Comparison of ENCODE assay signal across 8 cellular contexts in genomic region chr11:132126973-132127900, GRCh38.
DNase-seq lines count a peak whose midpoint lies in the region; ATAC-seq and TF ChIP-seq lines count a peak whose summit lies in the region.

No MANE protein-coding gene starts in this region.

- H3K27ac Mint-ChIP-seq in CD4-positive, alpha-beta T cell = no peak overlapping the region

- peaks cover 5% of the 10 kb centered on the region for H3K4me1 Mint-ChIP-seq in CD4-positive, alpha-beta T cell (ENCODE audit: low read depth)

- TF ChIP-seq CTCF in AG04449 (IDR thresholded peaks at IDR 0.05; ENCODE audit: insufficient read depth, low read length, missing control alignments) (peak; percentile 78), fibroblast of mammary gland (conservative IDR thresholded peaks at IDR 0.05; ENCODE audit: control insufficient read depth, insufficient read depth, low read depth, low read length) (peak; percentile 88), neural cell (IDR thresholded peaks at IDR 0.05; ENCODE audit: poor library complexity, severe bottlenecking) (peak; percentile 79)
- TF ChIP-seq CTCF in CD4-positive, alpha-beta T cell (IDR thresholded peaks at IDR 0.05) = no peak

- peak; percentile 68 for DNase-seq in AG04449 (ENCODE audit: low read depth, low spot score)
- peak; percentile 64 for DNase-seq in HPDE6-E6E7 (ENCODE audit: extremely low spot score)
- peak; percentile 30 for DNase-seq in RPMI8226
- peak; percentile 90 for DNase-seq in fibroblast of mammary gland (ENCODE audit: low read depth)
- DNase-seq in NCI-H526 treated with DMSO at 0.1 percent for 48 hours (lab: John Stamatoyannopoulos, UW) = no peak
- no peak for DNase-seq in CD4-positive, alpha-beta T cell

- intact Hi-C loops in CD4-positive, alpha-beta T cell (cut with DNase I, micrococcal nuclease) = no loop called here

- H2AFZ ChIP-seq in neural cell (ENCODE audit: low read depth, low read length) = no peak overlapping the region

- H3K36me3 Mint-ChIP-seq in CD4-positive, alpha-beta T cell (ENCODE audit: low read depth) = no peaks in the 10 kb centered on the region

- H3K27me3 ChIP-seq in neural cell (ENCODE audit: insufficient read depth, low read depth, low read length) = no peaks in the 10 kb centered on the region
- H3K27me3 ChIP-seq in CD4-positive, alpha-beta T cell (ENCODE audit: control insufficient read depth, insufficient read depth, low read length) = no peaks in the 10 kb centered on the region

- no peaks in the 10 kb centered on the region for H3K9me3 Mint-ChIP-seq in CD4-positive, alpha-beta T cell

- no peak overlapping the region for H3K27ac ChIP-seq in neural cell (ENCODE audit: low read length)
- no peak overlapping the region for H3K27ac ChIP-seq in CD4-positive, alpha-beta T cell (ENCODE audit: low read depth, low read length)

- no peak for ATAC-seq in GM19035 (IDR thresholded peaks at IDR 0.05; ENCODE audit: unreplicated experiment)
- no peak for ATAC-seq in CD4-positive, alpha-beta T cell (ENCODE audit: poor library complexity)

- H3K36me3 ChIP-seq in neural cell (ENCODE audit: insufficient read depth, low read length) = no peaks in the 10 kb centered on the region

- H3K9ac ChIP-seq in neural cell (ENCODE audit: low read length) = no peak overlapping the region

- CTCF ChIA-PET in AG04449 (lab: Yijun Ruan, JAX) = interaction anchor here (0.5 to 8.8 kb wide), 86 partner anchors 10 to 937 kb away, joined by 3 to 127 read pairs (median 5); no protein-coding TSS in a partner anchor
- CTCF ChIA-PET in CD4-positive, alpha-beta T cell (lab: Charles Lee) = no interaction called here

- POLR2A ChIA-PET in AG04449 (lab: Yijun Ruan, JAX) = interaction anchor here (0.5 to 2.2 kb wide), 10 partner anchors 15 to 434 kb away, joined by 3 to 16 read pairs (median 6); no protein-coding TSS in a partner anchor
- POLR2A ChIA-PET in CD4-positive, alpha-beta T cell (lab: Charles Lee) = no interaction called here

- H3K9me3 ChIP-seq in neural cell (ENCODE audit: low read length) = no peaks in the 10 kb centered on the region
- H3K9me3 ChIP-seq in CD4-positive, alpha-beta T cell (ENCODE audit: control insufficient read depth, low read length) = no peaks in the 10 kb centered on the region

- H4K20me1 ChIP-seq in neural cell (ENCODE audit: insufficient read depth) = no peaks in the 10 kb centered on the region

- H3K9me2 ChIP-seq in neural cell (ENCODE audit: insufficient read depth, low read length) = no peaks in the 10 kb centered on the region

- H3K4me2 ChIP-seq in neural cell (ENCODE audit: low read length) = no peak overlapping the region

- no peaks in the 10 kb centered on the region for H3K79me2 ChIP-seq in neural cell (replicated peaks; ENCODE audit: insufficient read depth, low read length)

- H3K4me3 ChIP-seq in AG04449 (ENCODE audit: low read depth, low read length) = no peak overlapping the region
- peak overlapping the region; percentile 38 for H3K4me3 ChIP-seq in fibroblast of mammary gland (ENCODE audit: control insufficient read depth, low read depth, low read length)
- H3K4me3 ChIP-seq in neural cell (ENCODE audit: low read length) = no peak overlapping the region

- H3F3A ChIP-seq in neural cell (ENCODE audit: insufficient read depth, low read length, poor library complexity, severe bottlenecking) = no peaks in the 10 kb centered on the region

- H3K27me3 Mint-ChIP-seq in CD4-positive, alpha-beta T cell = no peaks in the 10 kb centered on the region

- H3K4me3 Mint-ChIP-seq in CD4-positive, alpha-beta T cell = no peak overlapping the region

- peak; percentile 84 for TF ChIP-seq RAD21 in neural cell (conservative IDR thresholded peaks at IDR 0.05)

- no peak for TF ChIP-seq EP300 in neural cell (conservative IDR thresholded peaks at IDR 0.05; ENCODE audit: poor library complexity, severe bottlenecking)

TF ChIP-seq in neural cell, 6 proteins besides CTCF, POLR2A, EP300 and RAD21:
- TF ChIP-seq SMC3 (conservative IDR thresholded peaks at IDR 0.05; ENCODE audit: poor library complexity) = peak; percentile 92
- no peak for TF ChIP-seq EZH2 (IDR thresholded peaks at IDR 0.05; ENCODE audit: borderline replicate concordance, insufficient read depth, low read length, poor library complexity, severe bottlenecking)

Comparison
In these comparisons a context has a peak if more than half of its experiments do, and no peak if none do; other contexts are left out.
1. DNase-seq: peak in AG04449 (single experiment), HPDE6-E6E7 (single experiment), RPMI8226 (single experiment) and fibroblast of mammary gland (single experiment); none in NCI-H526 treated with DMSO at 0.1 percent for 48 hours (single experiment) and CD4-positive, alpha-beta T cell (0 of 10).